In genomic region chr3:3792391-3792790, GRCh38 we compare ENCODE assay signal across 23 cellular contexts. TPM values are rescaled to one million over a fixed set of nuclear protein-coding genes. Genes with fewer than 3 reads are reported as not detected.
"Had no signal": no experiment of that assay in that cellular context is flagged by ENCODE, and none has a peak within 500 bp of the region (broad histone marks: within the 10 kb centered on the region; RNA-seq: fewer than 3 reads in every experiment).

No MANE protein-coding gene starts in this region.

- H3K27ac ChIP-seq: coronary artery, dorsolateral prefrontal cortex, esophagus squamous epithelium, gastrocnemius medialis, heart right ventricle, left lung, lower lobe of right lung had no signal

- H3K27me3 ChIP-seq: dorsolateral prefrontal cortex, gastrocnemius medialis, left lung had no signal

- H3K4me3 ChIP-seq: coronary artery, dorsolateral prefrontal cortex, esophagus squamous epithelium, gastrocnemius medialis, heart right ventricle, left lung, lower lobe of right lung, mucosa of descending colon had no signal

- H3K27ac Mint-ChIP-seq: mesothelial cell of epicardium had no signal

- DNase-seq: dermis blood vessel endothelial cell; dorsolateral prefrontal cortex; effector CD4-positive, alpha-beta T cell; effector memory CD4-positive, alpha-beta T cell; esophagus squamous epithelium; foreskin fibroblast; foreskin melanocyte; gastrocnemius medialis; glutamatergic neuron; head of caudate nucleus; heart right ventricle; hippocampal formation; left cardiac atrium; left lung; left ventricle myocardium superior; lower lobe of right lung; mesenchymal stem cell; mucosa of descending colon had no signal

- ATAC-seq: gastrocnemius medialis, heart right ventricle, left cardiac atrium, left lung, left ventricle myocardium superior, lower lobe of right lung, mucosa of descending colon had no signal

- H3K36me3 ChIP-seq: esophagus squamous epithelium, gastrocnemius medialis, heart right ventricle, left lung, lower lobe of right lung had no signal

- H3K9me3 ChIP-seq: esophagus squamous epithelium, gastrocnemius medialis, heart right ventricle, left lung, lower lobe of right lung, mucosa of descending colon had no signal

- H3K4me1 ChIP-seq: esophagus squamous epithelium, gastrocnemius medialis, heart right ventricle, left lung, lower lobe of right lung had no signal

- H3K4me3 Mint-ChIP-seq: mesothelial cell of epicardium had no signal

- H3K4me1 Mint-ChIP-seq: mesothelial cell of epicardium had no signal

RNA-seq across cellular contexts. Expression of gene LRRN1, which starts 6.8 kb away (rescaled TPM):
- total RNA-seq: dermis blood vessel endothelial cell, endothelial cell of umbilical vein, glomerular endothelial cell, lung microvascular endothelial cell had no signal
